In genomic region chr4:70714488-70714887, GRCh38 we compare ENCODE assay signal across 12 cellular contexts. TPM values are rescaled to one million over a fixed set of nuclear protein-coding genes. Genes with fewer than 3 reads are reported as not detected.
DNase-seq lines count a peak whose midpoint lies in the region; ATAC-seq and TF ChIP-seq lines count a peak whose summit lies in the region.
"Had no signal": no experiment of that assay in that cellular context is flagged by ENCODE, and none has a peak within 500 bp of the region (broad histone marks: within the 10 kb centered on the region; RNA-seq: fewer than 3 reads in every experiment).

No MANE protein-coding gene starts in this region.

- H3K79me1 ChIP-seq in mesenchymal stem cell (replicated peaks; ENCODE audit: low read length, poor library complexity, severe bottlenecking) = peaks cover 29% of the 10 kb centered on the region

- no peak overlapping the region for H3K14ac ChIP-seq in mesenchymal stem cell (ENCODE audit: low read length in 2 of 2)

- no peak overlapping the region for H3K18ac ChIP-seq in mesenchymal stem cell (ENCODE audit: low read depth in 1 of 2, low read length in 2 of 2)

- peaks cover 54% of the 10 kb centered on the region for H3K4me1 Mint-ChIP-seq in dendritic cell treated with granulocyte-macrophage colony-stimulating factor and Interleukin-4, amounts not matched to agents 40 ng/mL and 50 ng/mL, for 4 days (ENCODE audit: low read depth)
- peaks cover 50% of the 10 kb centered on the region for H3K4me1 Mint-ChIP-seq in CD8-positive, alpha-beta T cell (ENCODE audit: low read depth)

- no peak overlapping the region for H3K4ac ChIP-seq in mesenchymal stem cell (ENCODE audit: low read depth in 1 of 2, low read length in 2 of 2)

- H3K27ac Mint-ChIP-seq in dendritic cell treated with granulocyte-macrophage colony-stimulating factor and Interleukin-4, amounts not matched to agents 40 ng/mL and 50 ng/mL, for 4 days = peak overlapping the region; percentile 84
- H3K27ac Mint-ChIP-seq in CD8-positive, alpha-beta T cell = no peak overlapping the region

- POLR2A ChIA-PET in CD8-positive, alpha-beta T cell (lab: Charles Lee) = no interaction called here

- H3K4me3 Mint-ChIP-seq in dendritic cell treated with granulocyte-macrophage colony-stimulating factor and Interleukin-4, amounts not matched to agents 40 ng/mL and 50 ng/mL, for 4 days = no peak overlapping the region
- no peak overlapping the region for H3K4me3 Mint-ChIP-seq in CD8-positive, alpha-beta T cell

- no peaks in the 10 kb centered on the region for H3K36me3 Mint-ChIP-seq in dendritic cell treated with granulocyte-macrophage colony-stimulating factor and Interleukin-4, amounts not matched to agents 40 ng/mL and 50 ng/mL, for 4 days (ENCODE audit: low read depth)
- H3K36me3 Mint-ChIP-seq in CD8-positive, alpha-beta T cell = no peaks in the 10 kb centered on the region

- no peak overlapping the region for H4K8ac ChIP-seq in mesenchymal stem cell (ENCODE audit: low read length)

- no peaks in the 10 kb centered on the region for H3K9me3 Mint-ChIP-seq in dendritic cell treated with granulocyte-macrophage colony-stimulating factor and Interleukin-4, amounts not matched to agents 40 ng/mL and 50 ng/mL, for 4 days
- no peaks in the 10 kb centered on the region for H3K9me3 Mint-ChIP-seq in CD8-positive, alpha-beta T cell

- intact Hi-C loops in dendritic cell treated with granulocyte-macrophage colony-stimulating factor and Interleukin-4, amounts not matched to agents 40 ng/mL and 50 ng/mL, for 4 days (cut with micrococcal nuclease) = loop anchor here (5.0 kb wide), 1 partner anchor 33 kb away; no protein-coding TSS in a partner anchor
- intact Hi-C loops in CD8-positive, alpha-beta T cell (cut with DNase I, micrococcal nuclease) = no loop called here

- in situ Hi-C loops in GM13977 (cut with MboI; ENCODE audit: low pct_unique_long_range_greater_than_20kb, low sequenced_read_pairs, unreplicated experiment) = no loop called here

- H3K27ac ChIP-seq in CD8-positive, alpha-beta T cell (ENCODE audit: low read depth, low read length) = no peak overlapping the region
- H3K27ac ChIP-seq in mesenchymal stem cell (ENCODE audit: low read length, poor library complexity, severe bottlenecking) = no peak overlapping the region
- H3K27ac ChIP-seq: C4-2B, PC-9 had no signal

- H3K9me3 ChIP-seq in CD8-positive, alpha-beta T cell (ENCODE audit: low read length) = no peaks in the 10 kb centered on the region
- H3K9me3 ChIP-seq in mesenchymal stem cell (ENCODE audit: control insufficient read depth, low read length) = no peaks in the 10 kb centered on the region
- H3K9me3 ChIP-seq: left lung had no signal

- no peak overlapping the region for H2BK120ac ChIP-seq in mesenchymal stem cell (ENCODE audit: low read depth, low read length)

- peak; percentile 29 for DNase-seq in GM13977 (ENCODE audit: low spot score)
- no peak for DNase-seq in CD8-positive, alpha-beta T cell
- DNase-seq in mesenchymal stem cell = no peak
- no peak for DNase-seq in SKM-1 (lab: John Stamatoyannopoulos, UW; ENCODE audit: unreplicated experiment)
- DNase-seq in NCI-H146 treated with DMSO at 0.1 percent for 48 hours (lab: John Stamatoyannopoulos, UW; ENCODE audit: unreplicated experiment) = no peak
- DNase-seq: activated CD4-positive, alpha-beta T cell treated with anti-CD3 and anti-CD28 coated beads, Interleukin-2, amount 50 U/mL, for 1 hour; left lung; PC-9 had no signal

- H3K27me3 Mint-ChIP-seq in dendritic cell treated with granulocyte-macrophage colony-stimulating factor and Interleukin-4, amounts not matched to agents 40 ng/mL and 50 ng/mL, for 4 days = no peaks in the 10 kb centered on the region
- no peaks in the 10 kb centered on the region for H3K27me3 Mint-ChIP-seq in CD8-positive, alpha-beta T cell (ENCODE audit: low read depth)

- H3K9ac ChIP-seq in mesenchymal stem cell (ENCODE audit: low read length) = no peak overlapping the region

- no peak overlapping the region for H3K4me3 ChIP-seq in CD8-positive, alpha-beta T cell (ENCODE audit: low read depth, low read length)
- no peak overlapping the region for H3K4me3 ChIP-seq in mesenchymal stem cell (ENCODE audit: insufficient read depth in 1 of 2, low read depth in 1 of 2, low read length in 2 of 2)
- H3K4me3 ChIP-seq: left lung, PC-9 had no signal

- peak; percentile 45 for ATAC-seq in GM21423 (IDR thresholded peaks at IDR 0.05; ENCODE audit: unreplicated experiment)
- ATAC-seq in HG03108 (IDR thresholded peaks at IDR 0.05; ENCODE audit: unreplicated experiment) = peak; percentile 51
- ATAC-seq in CD8-positive, alpha-beta T cell = no peak

- H2AK5ac ChIP-seq in mesenchymal stem cell (ENCODE audit: low read length, severe bottlenecking) = no peak overlapping the region

- no peak overlapping the region for H2BK15ac ChIP-seq in mesenchymal stem cell (ENCODE audit: low read depth, poor library complexity, severe bottlenecking)

- H2BK12ac ChIP-seq in mesenchymal stem cell (ENCODE audit: low read length in 2 of 2) = no peak overlapping the region

- CTCF ChIA-PET in CD8-positive, alpha-beta T cell (lab: Charles Lee) = no interaction called here

- H2AFZ ChIP-seq in mesenchymal stem cell (ENCODE audit: low read depth, low read length) = no peak overlapping the region
- H2AFZ ChIP-seq: PC-9 had no signal

- no peak overlapping the region for H2BK5ac ChIP-seq in mesenchymal stem cell (ENCODE audit: low read depth, low read length, poor library complexity, severe bottlenecking)

- peaks cover 27% of the 10 kb centered on the region for H3K4me1 ChIP-seq in CD8-positive, alpha-beta T cell (ENCODE audit: insufficient read depth, low read length)
- H3K4me1 ChIP-seq in mesenchymal stem cell (ENCODE audit: control insufficient read depth, insufficient read depth, low read depth, low read length) = peaks cover 3% of the 10 kb centered on the region

- H3K4me2 ChIP-seq in mesenchymal stem cell (ENCODE audit: low read length, poor library complexity, severe bottlenecking) = no peak overlapping the region
- H3K4me2 ChIP-seq: PC-9 had no signal

- H3K23ac ChIP-seq in mesenchymal stem cell (ENCODE audit: low read length in 2 of 2) = no peak overlapping the region

- no peak for TF ChIP-seq CTCF in GM13977 (IDR thresholded peaks at IDR 0.05; ENCODE audit: extremely low read depth, insufficient read depth, missing control alignments)
- TF ChIP-seq CTCF in CD8-positive, alpha-beta T cell (IDR thresholded peaks at IDR 0.05) = no peak

- H4K91ac ChIP-seq in mesenchymal stem cell (ENCODE audit: low read length) = no peak overlapping the region

- no peaks in the 10 kb centered on the region for H3K36me3 ChIP-seq in CD8-positive, alpha-beta T cell (ENCODE audit: insufficient read depth, low read length)
- H3K36me3 ChIP-seq in mesenchymal stem cell (ENCODE audit: control insufficient read depth in 1 of 2, insufficient read depth in 2 of 2, low read depth in 1 of 2, low read length in 2 of 2) = no peaks in the 10 kb centered on the region
- H3K36me3 ChIP-seq: left lung had no signal

- WGBS in mesenchymal stem cell = 94% methylated on average over 2 of the region's 2 CpGs

- no peaks in the 10 kb centered on the region for H3K27me3 ChIP-seq in CD8-positive, alpha-beta T cell (ENCODE audit: insufficient read depth, low read length)
- H3K27me3 ChIP-seq in mesenchymal stem cell (ENCODE audit: control insufficient read depth in 1 of 2, insufficient read depth in 1 of 2, low read length in 2 of 2) = no peaks in the 10 kb centered on the region
- H3K27me3 ChIP-seq: left lung had no signal

RNA-seq across cellular contexts. Expression of gene RUFY3, which starts 7.3 kb away (rescaled TPM):
- total RNA-seq in CD8-positive, alpha-beta T cell = 10 to 100 TPM; 18.4 to 26.5 TPM
- 9.3 TPM for polyA plus RNA-seq in mesenchymal stem cell (2013, experiment 1 of 2)
- polyA plus RNA-seq in mesenchymal stem cell (2013, experiment 2 of 2) = 8.0 TPM

RNA-seq across cellular contexts. Expression of gene UTP3, which starts 26.2 kb away (rescaled TPM):
- total RNA-seq in CD8-positive, alpha-beta T cell = 10 to 100 TPM; 21.6 to 23.1 TPM
- polyA plus RNA-seq in mesenchymal stem cell (2013, experiment 1 of 2) = 36.2 TPM
- polyA plus RNA-seq in mesenchymal stem cell (2013, experiment 2 of 2) = 37.0 TPM

RNA-seq across cellular contexts. Expression of gene JCHAIN, which starts 48.2 kb away (rescaled TPM):
- 1 to 10 TPM in 1 of 2 experiments, under 1 TPM in 1; 0.38 to 1.3 TPM for total RNA-seq in CD8-positive, alpha-beta T cell
- not detected for polyA plus RNA-seq in mesenchymal stem cell (2013, experiment 1 of 2)
- not detected for polyA plus RNA-seq in mesenchymal stem cell (2013, experiment 2 of 2)
- total RNA-seq: PC-9 had no signal
